In genomic region chr1:41282679-41283317, GRCh38 we compare ENCODE assay signal across 8 cellular contexts. TPM values are rescaled to one million over a fixed set of nuclear protein-coding genes. Genes with fewer than 3 reads are reported as not detected.
DNase-seq lines count a peak whose midpoint lies in the region; ATAC-seq, FAIRE-seq and TF ChIP-seq lines count a peak whose summit lies in the region.

No MANE protein-coding gene starts in this region.

- H3K36me3 ChIP-seq in NT2/D1 (ENCODE audit: insufficient read depth, insufficient read length, low read length) = no peaks in the 10 kb centered on the region

- peak overlapping the region; percentile 21 for H3K9ac ChIP-seq in NT2/D1 (ENCODE audit: insufficient read length, low read depth)

- DNase-seq in AG08396 (ENCODE audit: low spot score) (peak; percentile 54), GM12892 (ENCODE audit: insufficient read length) (peak; percentile 39), NT2/D1 (ENCODE audit: low read depth, low spot score) (peak; percentile 38), astrocyte of the cerebellum (ENCODE audit: low read depth) (no peak), islet precursor cell (peak; percentile 68), posterior vena cava (ENCODE audit: low spot score) (no peak)
- DNase-seq in stimulated activated CD8-positive, alpha-beta memory T cell treated with anti-CD3 and anti-CD28 coated beads, Interleukin-2, amount 100 ng/mL, for 48 hours (ENCODE audit: low read depth in 2 of 2) = peak; percentile 7 to 17

- TF ChIP-seq POLR2A in GM12892 (IDR thresholded peaks at IDR 0.05; ENCODE audit: low read depth, low read length) = no peak

- TF ChIP-seq CTCF in astrocyte of the cerebellum (IDR thresholded peaks at IDR 0.05; ENCODE audit: low read depth, low read length, missing control alignments) = peak; percentile 95

- intact Hi-C loops in posterior vena cava (cut with DNase I) = no loop called here

- H3K4me1 ChIP-seq in NT2/D1 (ENCODE audit: insufficient read depth, insufficient read length) = peaks cover 20% of the 10 kb centered on the region

- H3K4me3 ChIP-seq in NT2/D1 (ENCODE audit: insufficient read length, low read depth) (no peak overlapping the region), astrocyte of the cerebellum (ENCODE audit: low read depth, low read length) (no peak overlapping the region)

- peaks cover 20% of the 10 kb centered on the region for H3K27me3 ChIP-seq in NT2/D1 (ENCODE audit: insufficient read depth, insufficient read length)

- H3K9me3 ChIP-seq in NT2/D1 (ENCODE audit: insufficient read depth, low read length) = no peaks in the 10 kb centered on the region

- no peak for FAIRE-seq in GM12892 (lab: Jason Lieb, UNC)

- no peak for ATAC-seq in HG03378 (IDR thresholded peaks at IDR 0.05; ENCODE audit: unreplicated experiment)

- in situ Hi-C loops in astrocyte of the cerebellum (cut with HindIII; ENCODE audit: low sequenced_read_pairs) = loop anchor here (25.0 kb wide), 1 partner anchor 130 kb away; no protein-coding TSS in a partner anchor

RNA-seq across cellular contexts. Expression of gene SCMH1, which starts 40.7 kb away (rescaled TPM):
- polyA plus RNA-seq in GM12892 (2012; ENCODE audit: missing spikeins) = 18.4 TPM
- 10 to 100 TPM; 37.6 to 41.3 TPM for total RNA-seq in posterior vena cava

Comparison
In these comparisons a context has a peak if more than half of its experiments do, and no peak if none do; other contexts are left out.
1. DNase-seq: peak in AG08396 (single experiment), GM12892 (single experiment), NT2/D1 (single experiment), islet precursor cell (single experiment) and stimulated activated CD8-positive, alpha-beta memory T cell treated with anti-CD3 and anti-CD28 coated beads, Interleukin-2, amount 100 ng/mL, for 48 hours (2 of 2); none in astrocyte of the cerebellum (single experiment) and posterior vena cava (single experiment).